Comparison of ENCODE assay signal across 1 cellular context in the genomic region with DNA sequence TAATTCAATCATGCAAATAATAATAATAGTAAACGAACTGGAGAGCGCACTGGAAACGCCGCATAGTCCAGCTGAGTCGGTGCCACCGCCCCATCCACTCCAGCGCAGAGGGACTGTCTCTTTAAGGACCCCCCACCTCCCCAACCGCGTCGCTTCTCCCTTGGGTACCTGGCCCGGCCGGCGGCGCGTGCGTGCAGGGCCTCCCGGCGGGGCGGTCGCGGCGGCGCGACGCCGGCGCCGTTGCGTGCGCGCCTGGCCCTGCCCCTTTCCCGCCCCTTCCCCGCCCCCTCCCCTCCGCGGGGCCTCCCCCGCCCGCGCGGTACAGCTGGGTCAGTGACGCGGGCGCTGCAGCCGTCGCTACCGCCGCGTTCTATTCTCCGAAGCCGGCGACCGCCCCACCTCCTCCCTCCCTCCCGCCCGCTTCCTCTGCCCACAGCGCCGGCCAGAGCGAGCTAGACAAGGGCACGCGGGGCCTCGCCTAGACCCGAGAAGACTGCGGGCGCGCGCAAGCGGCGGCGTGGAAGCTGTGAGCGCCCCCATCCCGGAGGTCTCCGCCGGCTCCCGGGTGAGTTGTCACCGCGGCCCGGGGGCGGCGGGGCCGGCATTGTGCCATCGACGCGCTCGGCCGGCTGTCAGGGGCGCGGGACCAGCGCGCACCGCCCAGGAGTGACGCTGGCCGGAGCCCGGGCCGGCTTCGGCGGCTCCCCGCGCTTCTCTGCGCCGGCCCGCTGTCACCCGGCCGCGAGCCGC.
TF ChIP-seq lines count a peak whose summit lies in the region.

TSS of gene SUSD6 (plus strand) at position 333 of the 750 bp plus-strand sequence. CDS start 46,997 bp downstream, outside the sequence.

TF ChIP-seq in WTC11, 78 proteins besides CTCF, POLR2A, EP300 and RAD21 (continued from another document):
- no peak for TF ChIP-seq STAT6 (CRISPR knock-in tag; conservative IDR thresholded peaks at IDR 0.05; ENCODE audit: low read depth)
TF ChIP-seq in WTC11: peak in this region for 3.
